In the genomic region with DNA sequence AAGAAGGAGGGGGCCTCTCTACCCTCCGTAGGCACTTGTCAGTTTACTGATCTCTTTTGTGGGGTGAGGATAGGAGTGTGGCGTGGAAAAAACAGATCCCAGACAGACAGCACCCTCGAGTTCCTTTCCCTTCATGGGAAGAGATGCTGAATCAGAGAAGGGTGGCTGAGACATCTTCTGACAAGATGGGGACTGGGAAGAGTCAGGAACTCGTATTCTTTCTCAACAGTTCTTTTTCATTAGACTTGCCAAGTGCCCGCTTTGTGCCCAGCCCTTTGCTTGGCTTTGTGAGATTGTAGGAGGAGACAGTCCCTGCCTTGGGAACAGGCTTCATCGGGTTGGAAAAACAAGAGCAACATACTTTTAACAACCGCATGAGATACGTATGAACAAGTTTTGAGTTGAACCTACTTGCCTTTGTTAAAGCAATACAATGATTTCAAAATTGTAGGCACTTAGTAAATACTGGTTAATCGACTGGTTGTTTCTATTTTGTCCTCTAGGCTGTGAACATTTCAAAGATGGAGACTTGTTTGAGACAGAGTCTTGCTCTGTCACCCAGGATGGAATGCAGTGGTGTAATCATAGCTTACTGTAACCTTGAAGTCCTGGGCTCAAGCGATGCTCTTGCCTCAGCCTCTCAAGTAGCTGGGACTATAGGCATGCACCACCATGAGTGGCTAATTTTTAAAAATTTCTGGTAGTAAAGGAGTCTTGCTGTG, we compare ENCODE assay signal across 1 cellular context.
TF ChIP-seq lines count a peak whose summit lies in the region.

No MANE protein-coding gene starts in this region.

TF ChIP-seq in WTC11, 78 proteins besides CTCF, POLR2A, EP300 and RAD21 (continued from another document):
- TF ChIP-seq, protein P1, sequence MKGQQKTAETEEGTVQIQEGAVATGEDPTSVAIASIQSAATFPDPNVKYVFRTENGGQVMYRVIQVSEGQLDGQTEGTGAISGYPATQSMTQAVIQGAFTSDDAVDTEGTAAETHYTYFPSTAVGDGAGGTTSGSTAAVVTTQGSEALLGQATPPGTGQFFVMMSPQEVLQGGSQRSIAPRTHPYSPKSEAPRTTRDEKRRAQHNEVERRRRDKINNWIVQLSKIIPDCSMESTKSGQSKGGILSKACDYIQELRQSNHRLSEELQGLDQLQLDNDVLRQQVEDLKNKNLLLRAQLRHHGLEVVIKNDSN (CRISPR knock-in tag; IDR thresholded peaks at IDR 0.05), result no peak
- TF ChIP-seq ZNF396 (CRISPR knock-in tag; IDR thresholded peaks at IDR 0.05; ENCODE audit: borderline replicate concordance) (no peak), ZNF232 (CRISPR knock-in tag; IDR thresholded peaks at IDR 0.05) (no peak), ELF4 (CRISPR knock-in tag; IDR thresholded peaks at IDR 0.05; ENCODE audit: low read depth) (no peak), SMAD4 (CRISPR knock-in tag; IDR thresholded peaks at IDR 0.05) (no peak)
